ENCODE assay signal across 9 cellular contexts in the genomic region with DNA sequence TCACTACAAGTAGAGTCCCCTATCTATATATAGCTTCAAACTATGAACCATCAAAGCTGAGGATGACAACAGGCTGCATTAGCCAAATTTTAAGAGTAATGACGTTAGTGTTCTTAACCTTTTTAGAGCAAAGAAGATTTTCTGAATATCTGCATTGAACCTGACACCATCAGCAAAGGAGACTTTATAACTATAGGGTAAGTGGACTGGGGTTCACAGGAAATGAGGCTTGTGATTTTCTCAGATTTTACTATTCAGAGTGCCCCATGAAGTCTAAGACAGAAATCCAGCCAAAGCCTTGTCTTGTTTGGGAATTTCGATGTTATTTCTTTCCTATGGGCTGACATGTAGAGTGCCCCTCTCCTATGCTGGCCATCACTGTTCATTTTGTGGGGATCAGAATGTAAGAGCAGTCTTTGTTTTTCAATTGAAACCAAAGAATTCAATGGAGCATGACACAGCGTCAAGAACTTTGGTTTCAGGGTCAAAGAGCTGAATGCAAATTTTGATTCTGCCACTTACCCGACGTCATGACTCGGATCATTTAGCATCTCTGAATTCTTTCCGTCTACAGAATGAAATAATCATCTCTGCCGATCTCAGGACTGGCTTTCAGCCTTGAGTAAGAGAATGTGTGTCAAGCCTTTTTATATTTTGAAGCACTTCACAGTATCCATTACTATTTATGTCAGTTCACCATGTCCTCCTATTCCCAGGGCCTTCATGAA. TPM values are rescaled to one million over a fixed set of nuclear protein-coding genes. Genes with fewer than 3 reads are reported as not detected.
DNase-seq lines count a peak whose midpoint lies in the region; ATAC-seq and TF ChIP-seq lines count a peak whose summit lies in the region.
"Had no signal": no experiment of that assay in that cellular context is flagged by ENCODE, and none has a peak within 500 bp of the region (broad histone marks: within the 10 kb centered on the region; RNA-seq: fewer than 3 reads in every experiment).

No MANE protein-coding gene starts in this region.

- no peak overlapping the region for H2AFZ ChIP-seq in OCI-LY1 (ENCODE audit: low read length)
- H2AFZ ChIP-seq in hepatocyte, result no peak overlapping the region

- H3K9me3 ChIP-seq in OCI-LY1 (ENCODE audit: low read length) (no peaks in the 10 kb centered on the region), breast epithelium (no peaks in the 10 kb centered on the region), hepatocyte (ENCODE audit: low read depth) (no peaks in the 10 kb centered on the region)

- H3K27me3 ChIP-seq in OCI-LY1 (ENCODE audit: insufficient read depth, low read length) (no peaks in the 10 kb centered on the region), breast epithelium (no peaks in the 10 kb centered on the region), hepatocyte (no peaks in the 10 kb centered on the region)

- H3K79me2 ChIP-seq in OCI-LY1 (ENCODE audit: insufficient read depth, low read length), result no peaks in the 10 kb centered on the region
- no peaks in the 10 kb centered on the region for H3K79me2 ChIP-seq in hepatocyte

- H3K27ac ChIP-seq in OCI-LY1 (ENCODE audit: low read depth, low read length, poor library complexity, severe bottlenecking) (peak overlapping the region; percentile 68), breast epithelium (no peak overlapping the region), hepatocyte (no peak overlapping the region)

- H3K9me2 ChIP-seq in OCI-LY1 (ENCODE audit: low read depth, low read length) (no peaks in the 10 kb centered on the region), hepatocyte (replicated peaks; ENCODE audit: insufficient read depth) (no peaks in the 10 kb centered on the region)

- H3K36me3 ChIP-seq in OCI-LY1 (ENCODE audit: insufficient read depth, low read length), result peaks cover 14% of the 10 kb centered on the region; the same call in 1 of the 2 replicates
- H3K36me3 ChIP-seq in breast epithelium, result no peaks in the 10 kb centered on the region
- no peaks in the 10 kb centered on the region for H3K36me3 ChIP-seq in hepatocyte (replicated peaks; ENCODE audit: insufficient read depth, low read depth)

- DNase-seq in GM10248 (ENCODE audit: extremely low spot score) (peak; percentile 38), left kidney (ENCODE audit: low read depth, low spot score) (peak; percentile 77), breast epithelium (ENCODE audit: low spot score in 2 of 2) (no peak), NCI-H2029 treated with DMSO at 0.1 percent for 48 hours (lab: John Stamatoyannopoulos, UW) (no peak), cerebellum (ENCODE audit: low spot score) (no peak), hepatocyte (ENCODE audit: low spot score) (no peak)

- no peak overlapping the region for H3K9ac ChIP-seq in OCI-LY1 (ENCODE audit: low read length)

- H3K4me3 ChIP-seq in OCI-LY1 (ENCODE audit: low read depth, low read length, poor library complexity, severe bottlenecking), result no peak overlapping the region
- no peak overlapping the region for H3K4me3 ChIP-seq in breast epithelium
- H3K4me3 ChIP-seq in hepatocyte, result no peak overlapping the region

- POLR2A ChIA-PET in GM10248 (lab: Yijun Ruan, JAX), result no interaction called here

- peaks cover 18% of the 10 kb centered on the region for H3K4me1 ChIP-seq in OCI-LY1 (ENCODE audit: insufficient read depth, low read length, severe bottlenecking)
- peaks cover 0 to 4% of the 10 kb centered on the region in 2 donors for H3K4me1 ChIP-seq in breast epithelium
- H3K4me1 ChIP-seq in hepatocyte (ENCODE audit: insufficient read depth), result peaks cover 4% of the 10 kb centered on the region

- H4K20me1 ChIP-seq in OCI-LY1 (ENCODE audit: insufficient read depth, low read length) (no peaks in the 10 kb centered on the region), hepatocyte (ENCODE audit: insufficient read depth, poor library complexity, severe bottlenecking) (no peaks in the 10 kb centered on the region)

- ATAC-seq in GM21447 (IDR thresholded peaks at IDR 0.05; ENCODE audit: unreplicated experiment), result peak; percentile 42

- WGBS in hepatocyte (ENCODE audit: low lambda C conversion rate, missing lambda C conversion rate), result 87% methylated on average over 8 of the region's 8 CpGs

- TF ChIP-seq POLR2A in breast epithelium (IDR thresholded peaks at IDR 0.05), result no peak

- H3K4me2 ChIP-seq in OCI-LY1 (ENCODE audit: low read length) (peak overlapping the region; percentile 31), hepatocyte (no peak overlapping the region)

- H3F3A ChIP-seq in OCI-LY1 (ENCODE audit: insufficient read depth, low read length), result no peaks in the 10 kb centered on the region

- TF ChIP-seq CTCF in GM10248 (IDR thresholded peaks at IDR 0.05; ENCODE audit: control extremely low read depth, extremely low read depth, low read depth, missing control alignments), result no peak
- TF ChIP-seq CTCF in OCI-LY1 (IDR thresholded peaks at IDR 0.05; ENCODE audit: low read length), result no peak
- no peak for TF ChIP-seq CTCF in breast epithelium (IDR thresholded peaks at IDR 0.05)
- TF ChIP-seq CTCF in hepatocyte (IDR thresholded peaks at IDR 0.05; ENCODE audit: poor library complexity), result no peak

- intact Hi-C loops in breast epithelium (cut with DNase I; ENCODE audit: low total_unique reads), result no loop called here

- CTCF ChIA-PET in GM10248 (lab: Yijun Ruan, JAX), result interaction anchor here (0.7 to 3.2 kb wide), 27 partner anchors 7 to 923 kb away, joined by 3 to 18 read pairs (median 4); a partner anchor contains a TSS

RNA-seq across cellular contexts. Expression of a gene that starts 52.7 kb away (rescaled TPM):
- 10 to 100 TPM; 14.1 to 49.2 (median 32.1) TPM for total RNA-seq in breast epithelium
- 48.6 TPM for total RNA-seq in cerebellum
- total RNA-seq in hepatocyte, result 29.1 and 29.5 TPM in 2 replicates
- 4.0 and 5.6 TPM in 2 replicates for polyA plus RNA-seq in hepatocyte

RNA-seq across cellular contexts. Expression of a gene that starts 58.9 kb away (rescaled TPM):
- total RNA-seq in breast epithelium, result not detected
- total RNA-seq in cerebellum, result 0.45 TPM
- total RNA-seq in hepatocyte, result 3.6 and 3.7 TPM in 2 replicates
- 0.60 and 0.89 TPM in 2 replicates for polyA plus RNA-seq in hepatocyte
- total RNA-seq: activated CD8-positive, alpha-beta T cell treated with anti-CD3 and anti-CD28 coated beads, Interleukin-2, amount 10 ng/mL, durations not matched to agents 7 days and 5 days had no signal

Comparison
In these comparisons a context has a peak if more than half of its experiments do, and no peak if none do; other contexts are left out.
1. DNase-seq: peak in GM10248 (single experiment) and left kidney (single experiment); none in breast epithelium (0 of 2), NCI-H2029 treated with DMSO at 0.1 percent for 48 hours (single experiment), cerebellum (single experiment) and hepatocyte (single experiment).